In genomic region chr11:111663820-111664219, GRCh38 we compare ENCODE assay signal across 13 cellular contexts.
DNase-seq lines count a peak whose midpoint lies in the region; ATAC-seq and TF ChIP-seq lines count a peak whose summit lies in the region.
"Had no signal": no experiment of that assay in that cellular context is flagged by ENCODE, and none has a peak within 500 bp of the region (broad histone marks: within the 10 kb centered on the region; RNA-seq: fewer than 3 reads in every experiment).

No MANE protein-coding gene starts in this region.

- no peak overlapping the region for H3K23ac ChIP-seq in mesendoderm (ENCODE audit: low read length)

- no peak overlapping the region for H2BK5ac ChIP-seq in mesendoderm (ENCODE audit: low read length)

- no peak overlapping the region for H3K18ac ChIP-seq in mesendoderm (ENCODE audit: low read length)

- H3K4me1 ChIP-seq in BE2C (peaks cover 5% of the 10 kb centered on the region; the same call in 1 of the 2 replicates), mesendoderm (ENCODE audit: control insufficient read depth, low read depth, low read length) (no peaks in the 10 kb centered on the region)

- H3K56ac ChIP-seq in mesendoderm (ENCODE audit: low read length) = no peak overlapping the region

- no peak overlapping the region for H3K9ac ChIP-seq in mesendoderm (ENCODE audit: low read length)

- no peak overlapping the region for H3K4me3 ChIP-seq in BE2C (ENCODE audit: low read depth, low read length)
- no peak overlapping the region for H3K4me3 ChIP-seq in mesendoderm (ENCODE audit: low read length)
- H3K4me3 ChIP-seq: psoas muscle had no signal

- H3K9me3 Mint-ChIP-seq in chondrocyte (ENCODE audit: low read depth) = no peaks in the 10 kb centered on the region

- no peaks in the 10 kb centered on the region for H3K79me1 ChIP-seq in mesendoderm (ENCODE audit: low read length)

- H2BK15ac ChIP-seq in mesendoderm (replicated peaks; ENCODE audit: low read depth) = no peak overlapping the region

- no peak overlapping the region for H3K4ac ChIP-seq in mesendoderm (ENCODE audit: low read depth, low read length)

- ATAC-seq in HG02678 (IDR thresholded peaks at IDR 0.05; ENCODE audit: unreplicated experiment) (no peak), GM18498 (IDR thresholded peaks at IDR 0.05; ENCODE audit: unreplicated experiment) (no peak)
- ATAC-seq: psoas muscle had no signal

- peaks cover 5% of the 10 kb centered on the region for H3K36me3 Mint-ChIP-seq in chondrocyte (ENCODE audit: low read depth)

- DNase-seq in BE2C = peak; percentile 46
- peak; percentile 14 for DNase-seq in KBM-7
- no peak for DNase-seq in chondrocyte (ENCODE audit: low spot score)
- DNase-seq in mesendoderm = peak; percentile 3
- DNase-seq in NCI-H187 (lab: John Stamatoyannopoulos, UW) = no peak
- no peak for DNase-seq in NK-92 treated with Interleukin-12 subunit alpha and Interleukin-12 subunit beta, amount 100 ng/mL, for 24 hours (lab: John Stamatoyannopoulos, UW)
- DNase-seq: activated naive CD4-positive, alpha-beta T cell treated with Interleukin-2 at 50 U/mL for 16 hours; central memory CD4-positive, alpha-beta T cell; NCI-H510A treated with DMSO at 0.1 percent for 48 hours had no signal

- in situ Hi-C loops in KBM-7 (cut with MboI; ENCODE audit: low pct_unique_long_range_greater_than_20kb, low sequenced_read_pairs) = no loop called here

- no peaks in the 10 kb centered on the region for H3K79me2 ChIP-seq in mesendoderm (ENCODE audit: control insufficient read depth, insufficient read depth, low read length)

- no peaks in the 10 kb centered on the region for H3K36me3 ChIP-seq in BE2C
- H3K36me3 ChIP-seq in mesendoderm (ENCODE audit: control insufficient read depth, insufficient read depth, low read length) = no peaks in the 10 kb centered on the region

- H2AK5ac ChIP-seq in mesendoderm (ENCODE audit: low read length) = no peak overlapping the region

- H3K4me3 Mint-ChIP-seq in chondrocyte (ENCODE audit: unreplicated experiment) = no peak overlapping the region

- peaks cover 21% of the 10 kb centered on the region for H3K4me1 Mint-ChIP-seq in chondrocyte (ENCODE audit: low read depth)

- no peak overlapping the region for H3K27ac ChIP-seq in mesendoderm (ENCODE audit: low read depth, low read length)
- H3K27ac ChIP-seq: C4-2B, psoas muscle had no signal

- H4K8ac ChIP-seq in mesendoderm (ENCODE audit: low read depth, low read length) = no peak overlapping the region

- H3K9me3 ChIP-seq in BE2C = no peaks in the 10 kb centered on the region
- H3K9me3 ChIP-seq: psoas muscle had no signal

- H3K27me3 ChIP-seq in BE2C (no peaks in the 10 kb centered on the region), mesendoderm (ENCODE audit: insufficient read depth, low read length, poor library complexity) (no peaks in the 10 kb centered on the region)

- no peak for TF ChIP-seq CTCF in BE2C (IDR thresholded peaks at IDR 0.05; ENCODE audit: low read depth, low read length)
- TF ChIP-seq CTCF in chondrocyte (IDR thresholded peaks at IDR 0.05) = no peak

- H3K27me3 Mint-ChIP-seq in chondrocyte (ENCODE audit: low read depth) = no peaks in the 10 kb centered on the region

- no peak overlapping the region for H3K4me2 ChIP-seq in mesendoderm (ENCODE audit: low read length)

- H4K5ac ChIP-seq in mesendoderm (ENCODE audit: low read length) = no peak overlapping the region

- H3K27ac Mint-ChIP-seq in chondrocyte (ENCODE audit: unreplicated experiment) = peak overlapping the region; percentile 28

- H2BK120ac ChIP-seq in mesendoderm (ENCODE audit: low read depth, low read length) = no peak overlapping the region

Comparison
In these comparisons a context has a peak if more than half of its experiments do, and no peak if none do; other contexts are left out.
1. DNase-seq: peak in BE2C (single experiment), KBM-7 (single experiment) and mesendoderm (single experiment); none in chondrocyte (single experiment), NCI-H187 (0 of 2) and NK-92 treated with Interleukin-12 subunit alpha and Interleukin-12 subunit beta, amount 100 ng/mL, for 24 hours (single experiment).